20 cellular contexts compared by ENCODE assay signal in genomic region chr3:113174806-113175490, GRCh38. TPM values are rescaled to one million over a fixed set of nuclear protein-coding genes. Genes with fewer than 3 reads are reported as not detected.
A peak's percentile ranks its signal among the peaks of the same experiment; 100 is the strongest.
DNase-seq lines count a peak whose midpoint lies in the region; ATAC-seq and TF ChIP-seq lines count a peak whose summit lies in the region.
"Had no signal": no experiment of that assay in that cellular context is flagged by ENCODE, and none has a peak within 500 bp of the region (broad histone marks: within the 10 kb centered on the region; RNA-seq: fewer than 3 reads in every experiment).

No MANE protein-coding gene starts in this region.

- H3K4me1 Mint-ChIP-seq in glutamatergic neuron (ENCODE audit: low read depth, unreplicated experiment), result no peaks in the 10 kb centered on the region
- H3K4me1 Mint-ChIP-seq: activated naive CD8-positive, alpha-beta T cell treated with anti-CD3 and anti-CD28 coated beads for 36 hours had no signal

- H3K4me1 ChIP-seq in adipocyte (ENCODE audit: control insufficient read depth, insufficient read depth, low read length) (no peaks in the 10 kb centered on the region), mesendoderm (ENCODE audit: control insufficient read depth, low read depth, low read length) (no peaks in the 10 kb centered on the region), prostate gland (replicated peaks) (no peaks in the 10 kb centered on the region)
- H3K4me1 ChIP-seq: A549, right atrium auricular region had no signal

- no CpG with 5 or more reads among the region's 7 CpGs for WGBS in mesendoderm (ENCODE audit: extremely low coverage, insufficient coverage, low lambda C conversion rate)
- WGBS in prostate gland, result 70% methylated on average over 7 of the region's 7 CpGs

- H3K23ac ChIP-seq in mesendoderm (ENCODE audit: low read length), result no peak overlapping the region

- H3K36me3 ChIP-seq in adipocyte (ENCODE audit: control insufficient read depth, insufficient read depth, low read length, severe bottlenecking), result no peaks in the 10 kb centered on the region
- no peaks in the 10 kb centered on the region for H3K36me3 ChIP-seq in mesendoderm (ENCODE audit: control insufficient read depth, insufficient read depth, low read length)
- H3K36me3 ChIP-seq in prostate gland, result no peaks in the 10 kb centered on the region
- H3K36me3 ChIP-seq: right atrium auricular region, stomach had no signal

- no peak overlapping the region for H4K8ac ChIP-seq in mesendoderm (ENCODE audit: low read depth, low read length)

- no peaks in the 10 kb centered on the region for H3K9me3 Mint-ChIP-seq in glutamatergic neuron (ENCODE audit: unreplicated experiment)
- H3K9me3 Mint-ChIP-seq: activated CD8-positive, alpha-beta T cell treated with anti-CD3 and anti-CD28 coated beads for 36 hours; activated naive CD8-positive, alpha-beta T cell treated with anti-CD3 and anti-CD28 coated beads for 36 hours; activated T-cell treated with anti-CD3 and anti-CD28 coated beads, Interleukin-2, amount 50 U/mL, for 72 hours had no signal

- TF ChIP-seq CTCF in AG04450 (IDR thresholded peaks at IDR 0.05; ENCODE audit: low read depth, low read length) (no peak), HL-60 (IDR thresholded peaks at IDR 0.05; ENCODE audit: insufficient read depth, low read length) (no peak), glutamatergic neuron (IDR thresholded peaks at IDR 0.05; ENCODE audit: partially characterized antibody, unreplicated experiment) (no peak), prostate gland (IDR thresholded peaks at IDR 0.05) (no peak)

- no peak overlapping the region for H2BK15ac ChIP-seq in mesendoderm (replicated peaks; ENCODE audit: low read depth)

- no peak overlapping the region for H3K56ac ChIP-seq in mesendoderm (ENCODE audit: low read length)

- H3K4ac ChIP-seq in mesendoderm (ENCODE audit: low read depth, low read length), result no peak overlapping the region

- CTCF ChIA-PET in AG04450 (lab: Charles Lee), result interaction anchor here (1.1 to 1.3 kb wide), 2 partner anchors 14 to 113 kb away, joined by 3 read pairs; no protein-coding TSS in a partner anchor

- no peak overlapping the region for H3K27ac Mint-ChIP-seq in glutamatergic neuron (ENCODE audit: unreplicated experiment)
- H3K27ac Mint-ChIP-seq: activated CD8-positive, alpha-beta T cell treated with anti-CD3 and anti-CD28 coated beads for 36 hours; activated naive CD8-positive, alpha-beta T cell treated with anti-CD3 and anti-CD28 coated beads for 36 hours; activated T-cell treated with anti-CD3 and anti-CD28 coated beads, Interleukin-2, amount 50 U/mL, for 72 hours; CD8-positive, alpha-beta T cell had no signal

- no peak overlapping the region for H3K4me3 Mint-ChIP-seq in glutamatergic neuron (ENCODE audit: unreplicated experiment)
- H3K4me3 Mint-ChIP-seq: activated CD8-positive, alpha-beta T cell treated with anti-CD3 and anti-CD28 coated beads for 36 hours; activated naive CD8-positive, alpha-beta T cell treated with anti-CD3 and anti-CD28 coated beads for 36 hours; activated T-cell treated with anti-CD3 and anti-CD28 coated beads, Interleukin-2, amount 50 U/mL, for 72 hours; CD8-positive, alpha-beta T cell had no signal

- H3K27me3 ChIP-seq in AG04450 (ENCODE audit: control insufficient read depth, insufficient read depth, low read length) (peaks cover 5% of the 10 kb centered on the region), HL-60 (ENCODE audit: insufficient read depth, poor library complexity, severe bottlenecking) (no peaks in the 10 kb centered on the region), adipocyte (replicated peaks; ENCODE audit: control insufficient read depth, insufficient read depth, low read length) (no peaks in the 10 kb centered on the region), mesendoderm (ENCODE audit: insufficient read depth, low read length, poor library complexity) (no peaks in the 10 kb centered on the region), prostate gland (replicated peaks; ENCODE audit: insufficient read depth) (no peaks in the 10 kb centered on the region)
- H3K27me3 ChIP-seq: right atrium auricular region, stomach had no signal

- no peaks in the 10 kb centered on the region for H3K36me3 Mint-ChIP-seq in glutamatergic neuron (ENCODE audit: unreplicated experiment)
- H3K36me3 Mint-ChIP-seq: activated naive CD8-positive, alpha-beta T cell treated with anti-CD3 and anti-CD28 coated beads for 36 hours; CD8-positive, alpha-beta T cell had no signal

- no peak overlapping the region for H2BK5ac ChIP-seq in mesendoderm (ENCODE audit: low read length)

- no peak for TF ChIP-seq POLR2A in prostate gland (IDR thresholded peaks at IDR 0.05)

- peaks cover 3% of the 10 kb centered on the region for H3K27me3 Mint-ChIP-seq in glutamatergic neuron (ENCODE audit: unreplicated experiment)
- H3K27me3 Mint-ChIP-seq: activated CD8-positive, alpha-beta T cell treated with anti-CD3 and anti-CD28 coated beads for 36 hours; activated naive CD8-positive, alpha-beta T cell treated with anti-CD3 and anti-CD28 coated beads for 36 hours had no signal

- H2BK120ac ChIP-seq in mesendoderm (ENCODE audit: low read depth, low read length), result no peak overlapping the region

- no peak for ATAC-seq in HG02884 (IDR thresholded peaks at IDR 0.05; ENCODE audit: unreplicated experiment)
- ATAC-seq: A549; activated CD8-positive, alpha-beta T cell treated with anti-CD3 and anti-CD28 coated beads for 36 hours; activated T-cell treated with anti-CD3 and anti-CD28 coated beads, Interleukin-2, amount 50 U/mL, for 72 hours; CD8-positive, alpha-beta T cell had no signal

- H3K9me3 ChIP-seq in AG04450 (ENCODE audit: control insufficient read depth, insufficient read depth, low read length), result peaks cover 3% of the 10 kb centered on the region; the same call in 1 of the 2 replicates
- peaks cover 3% of the 10 kb centered on the region for H3K9me3 ChIP-seq in adipocyte (ENCODE audit: control insufficient read depth, low read length)
- no peaks in the 10 kb centered on the region for H3K9me3 ChIP-seq in prostate gland
- H3K9me3 ChIP-seq: right atrium auricular region, stomach had no signal

- no peak overlapping the region for H3K4me3 ChIP-seq in AG04450 (ENCODE audit: low read depth, low read length)
- H3K4me3 ChIP-seq in HL-60 (replicated peaks; ENCODE audit: insufficient read depth, low read length), result no peak overlapping the region
- H3K4me3 ChIP-seq in adipocyte (ENCODE audit: low read length), result no peak overlapping the region
- H3K4me3 ChIP-seq in mesendoderm (ENCODE audit: low read length), result no peak overlapping the region
- no peak overlapping the region for H3K4me3 ChIP-seq in prostate gland
- H3K4me3 ChIP-seq: A549, right atrium auricular region, stomach had no signal

- H3K18ac ChIP-seq in mesendoderm (ENCODE audit: low read length), result no peak overlapping the region

- H3K79me1 ChIP-seq in mesendoderm (ENCODE audit: low read length), result no peaks in the 10 kb centered on the region

- H4K5ac ChIP-seq in mesendoderm (ENCODE audit: low read length), result peak overlapping the region; percentile 79

- H3K4me2 ChIP-seq in mesendoderm (ENCODE audit: low read length), result no peak overlapping the region
- H3K4me2 ChIP-seq: A549 had no signal

- intact Hi-C loops in prostate gland (cut with DNase I), result no loop called here

- POLR2A ChIA-PET in AG04450 (lab: Yijun Ruan, JAX), result no interaction called here

- H3K79me2 ChIP-seq in mesendoderm (ENCODE audit: control insufficient read depth, insufficient read depth, low read length), result no peaks in the 10 kb centered on the region

- no peak overlapping the region for H2AK5ac ChIP-seq in mesendoderm (ENCODE audit: low read length)

- H3K27ac ChIP-seq in AG04450 (ENCODE audit: low read depth, low read length) (no peak overlapping the region), HL-60 (replicated peaks) (no peak overlapping the region), mesendoderm (ENCODE audit: low read depth, low read length) (no peak overlapping the region), prostate gland (no peak overlapping the region)
- H3K27ac ChIP-seq: A549, right atrium auricular region, stomach had no signal

- DNase-seq in AG04450 (ENCODE audit: low read depth, low spot score) (peak; percentile 34), HL-60 (ENCODE audit: low read depth in 1 of 2, low spot score in 1 of 2) (peak; percentile 10 to 57), adipocyte (ENCODE audit: low read depth) (peak; percentile 63), mesendoderm (no peak), glutamatergic neuron (no peak), prostate gland (ENCODE audit: low spot score) (no peak)
- no peak for DNase-seq in stimulated activated CD4-positive, alpha-beta T cell treated with anti-CD3 and anti-CD28 coated beads, Interleukin-12 subunit alpha, Interleukin-12 subunit beta, amount 100 ng/mL, for 4 hours
- DNase-seq: activated CD8-positive, alpha-beta T cell treated with anti-CD3 and anti-CD28 coated beads for 36 hours; activated naive CD8-positive, alpha-beta T cell treated with anti-CD3 and anti-CD28 coated beads for 36 hours; activated T-cell treated with anti-CD3 and anti-CD28 coated beads, Interleukin-2, amount 50 U/mL, for 72 hours; CD8-positive, alpha-beta T cell; hypothalamus; midbrain; MM.1S; NCI-H774; stimulated activated CD4-positive, alpha-beta T cell treated with anti-CD3 and anti-CD28 coated beads, Interleukin-1b, Interleukin-23, amount 100 ng/mL, for 48 hours; stomach had no signal

- H3K9ac ChIP-seq in adipocyte (ENCODE audit: low read length), result no peak overlapping the region
- H3K9ac ChIP-seq in mesendoderm (ENCODE audit: low read length), result no peak overlapping the region

RNA-seq across cellular contexts. Expression of gene BOC, which starts 36.4 kb away (rescaled TPM):
- 11.2 and 13.4 TPM in 2 replicates for polyA plus RNA-seq in AG04450 (2011; rRNA removed)
- 15.3 and 17.2 TPM in 2 replicates for polyA minus RNA-seq in AG04450 (2011; rRNA and poly(A)+ RNA removed)
- polyA plus RNA-seq in mesendoderm (2013, experiment 1 of 2), result 1.5 TPM
- 1.2 TPM for polyA plus RNA-seq in mesendoderm (2013, experiment 2 of 2)
- 32.9 TPM for total RNA-seq in glutamatergic neuron (ENCODE audit: unreplicated experiment)
- 10 to 100 TPM; 41.4 to 42.3 TPM for total RNA-seq in prostate gland
- total RNA-seq: CD8-positive, alpha-beta T cell had no signal

Comparison
In these comparisons a context has a peak if more than half of its experiments do, and no peak if none do; other contexts are left out.
1. DNase-seq: peak in AG04450 (single experiment), HL-60 (2 of 2) and adipocyte (single experiment); none in mesendoderm (single experiment), glutamatergic neuron (single experiment), stimulated activated CD4-positive, alpha-beta T cell treated with anti-CD3 and anti-CD28 coated beads, Interleukin-12 subunit alpha, Interleukin-12 subunit beta, amount 100 ng/mL, for 4 hours (single experiment) and prostate gland (single experiment).